In genomic region chr2:218354850-218355443, GRCh38 we compare ENCODE assay signal across 2 cellular contexts.
A peak's percentile ranks its signal among the peaks of the same experiment; 100 is the strongest.
TF ChIP-seq lines count a peak whose summit lies in the region.

No MANE protein-coding gene starts in this region.

TF ChIP-seq in WTC11, 78 proteins besides CTCF, POLR2A, EP300 and RAD21:
- no peak for TF ChIP-seq ZNF512 (CRISPR knock-in tag; IDR thresholded peaks at IDR 0.05; ENCODE audit: borderline replicate concordance)
- no peak for TF ChIP-seq KAT7 (CRISPR knock-in tag; IDR thresholded peaks at IDR 0.05; ENCODE audit: borderline replicate concordance)
- no peak for TF ChIP-seq RELA (CRISPR knock-in tag; IDR thresholded peaks at IDR 0.05; ENCODE audit: borderline replicate concordance)
- no peak for TF ChIP-seq SMAD4 (CRISPR knock-in tag; IDR thresholded peaks at IDR 0.05)
- no peak for TF ChIP-seq ZMAT4 (CRISPR knock-in tag; IDR thresholded peaks at IDR 0.05)
- peak; percentile 53 for TF ChIP-seq USF2 (CRISPR knock-in tag; IDR thresholded peaks at IDR 0.05)
- TF ChIP-seq TEAD1 (CRISPR knock-in tag; IDR thresholded peaks at IDR 0.05), result no peak
- 0 out of 2 replicates have a peak, but pooled peaks have one; percentile 20 for TF ChIP-seq USF1 (CRISPR knock-in tag; IDR thresholded peaks at IDR 0.05)
- no peak for TF ChIP-seq MLX (CRISPR knock-in tag; IDR thresholded peaks at IDR 0.05)

TF ChIP-seq in liver, 16 proteins besides CTCF, POLR2A, EP300 and RAD21:
- TF ChIP-seq MAX (IDR thresholded peaks at IDR 0.05) (no peak), HNF4A (conservative IDR thresholded peaks at IDR 0.05) (peak; percentile 48 to 78), HNF4G (IDR thresholded peaks at IDR 0.05) (peak; percentile 46), SP1 (IDR thresholded peaks at IDR 0.05) (peak; percentile 48), REST (IDR thresholded peaks at IDR 0.05) (no peak), RXRA (IDR thresholded peaks at IDR 0.05) (peak in 1 of 2 donors; percentile 48)
